ENCODE assay signal across 8 cellular contexts in the genomic region with DNA sequence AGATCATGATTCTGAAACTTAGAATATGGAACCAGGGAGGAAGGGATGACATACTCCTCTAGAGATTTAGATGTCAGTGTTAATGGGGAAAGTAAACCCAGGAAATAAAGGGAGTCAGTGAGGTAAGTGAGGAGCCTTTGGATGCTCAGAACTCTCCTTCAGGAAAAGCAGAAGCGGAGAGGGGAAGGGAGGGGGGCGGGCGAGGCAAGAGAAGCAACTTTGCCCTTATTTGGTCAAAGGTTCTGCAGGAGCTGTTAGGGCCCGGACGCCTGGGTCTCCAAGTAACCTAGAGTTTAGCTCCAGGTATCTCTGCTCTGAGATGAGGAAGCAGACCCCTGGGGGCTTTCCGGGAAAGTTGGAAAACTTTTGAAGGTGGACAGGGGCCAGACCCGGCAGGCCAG. TPM values are rescaled to one million over a fixed set of nuclear protein-coding genes. Genes with fewer than 3 reads are reported as not detected.
DNase-seq lines count a peak whose midpoint lies in the region; ATAC-seq and TF ChIP-seq lines count a peak whose summit lies in the region.

No MANE protein-coding gene starts in this region.

- intact Hi-C loops in cardiac septum (cut with DNase I) = no loop called here
- intact Hi-C loops in activated T-helper 1 cell treated with anti-CD3 and anti-CD28 coated beads, Interleukin-12 subunit alpha, Interleukin-12 subunit beta, Interleukin-2, Interleukin-4 antibody, amounts not matched to agents 30 ng/mL and 10 ng/mL and 1 ng/mL, durations not matched to agents 14 hours and 24 hours and 36 hours (cut with micrococcal nuclease) = loop anchor here (5.0 kb wide), 2 partner anchors 115 to 470 kb away; partner anchors contain the start of genes MINK1 and NUP88

- H3K4me1 ChIP-seq in right atrium auricular region (peaks cover 0 to 60% of the 10 kb centered on the region in 2 donors), thoracic aorta (ENCODE audit: control insufficient read depth in 1 of 2, low read depth in 2 of 2) (peaks cover 22 to 59% of the 10 kb centered on the region in 2 donors)

- H3K27me3 Mint-ChIP-seq in activated T-helper 1 cell treated with anti-CD3 and anti-CD28 coated beads, Interleukin-12 subunit alpha, Interleukin-12 subunit beta, Interleukin-2, Interleukin-4 antibody, amounts not matched to agents 30 ng/mL and 10 ng/mL and 1 ng/mL, durations not matched to agents 14 hours and 24 hours and 36 hours (ENCODE audit: insufficient read depth) = peaks cover 2% of the 10 kb centered on the region

- peak overlapping the region; percentile 80 to 89 for H3K4me3 ChIP-seq in right atrium auricular region
- H3K4me3 ChIP-seq in iPS-18c (ENCODE audit: insufficient read depth, low read depth, low read length) = peak overlapping the region; percentile 94
- H3K4me3 ChIP-seq in thoracic aorta = peak overlapping the region; percentile 76

- TF ChIP-seq CTCF in right atrium auricular region (IDR thresholded peaks at IDR 0.05) (no peak), thoracic aorta (IDR thresholded peaks at IDR 0.05) (no peak)

- DNase-seq in right atrium auricular region (ENCODE audit: low spot score) (no peak), cardiac septum (ENCODE audit: low spot score) (no peak), thoracic aorta (ENCODE audit: low spot score) (no peak)
- DNase-seq in activated T-helper 1 cell treated with anti-CD3 and anti-CD28 coated beads, Interleukin-12 subunit alpha, Interleukin-12 subunit beta, Interleukin-2, Interleukin-4 antibody, amounts not matched to agents 30 ng/mL and 10 ng/mL and 1 ng/mL, durations not matched to agents 14 hours and 24 hours and 36 hours (ENCODE audit: low spot score) = no peak
- DNase-seq in stimulated activated CD4-positive, alpha-beta T cell treated with anti-CD3 and anti-CD28 coated beads, Interleukin-4, amount 100 ng/mL, for 4 hours = no peak

- H3K36me3 Mint-ChIP-seq in activated T-helper 1 cell treated with anti-CD3 and anti-CD28 coated beads, Interleukin-12 subunit alpha, Interleukin-12 subunit beta, Interleukin-2, Interleukin-4 antibody, amounts not matched to agents 30 ng/mL and 10 ng/mL and 1 ng/mL, durations not matched to agents 14 hours and 24 hours and 36 hours (ENCODE audit: low read depth) = peaks cover 48% of the 10 kb centered on the region

- H3K27ac ChIP-seq in right atrium auricular region (peak overlapping the region; percentile 98 to 100), thoracic aorta (peak overlapping the region; percentile 93 to 97)

- H3K36me3 ChIP-seq in right atrium auricular region (peaks cover 37% of the 10 kb centered on the region), thoracic aorta (peaks cover 6% of the 10 kb centered on the region)

- H3K27ac Mint-ChIP-seq in activated T-helper 1 cell treated with anti-CD3 and anti-CD28 coated beads, Interleukin-12 subunit alpha, Interleukin-12 subunit beta, Interleukin-2, Interleukin-4 antibody, amounts not matched to agents 30 ng/mL and 10 ng/mL and 1 ng/mL, durations not matched to agents 14 hours and 24 hours and 36 hours = peak overlapping the region; percentile 94

- no peaks in the 10 kb centered on the region for H3K9me3 Mint-ChIP-seq in activated T-helper 1 cell treated with anti-CD3 and anti-CD28 coated beads, Interleukin-12 subunit alpha, Interleukin-12 subunit beta, Interleukin-2, Interleukin-4 antibody, amounts not matched to agents 30 ng/mL and 10 ng/mL and 1 ng/mL, durations not matched to agents 14 hours and 24 hours and 36 hours

- H3K4me3 Mint-ChIP-seq in activated T-helper 1 cell treated with anti-CD3 and anti-CD28 coated beads, Interleukin-12 subunit alpha, Interleukin-12 subunit beta, Interleukin-2, Interleukin-4 antibody, amounts not matched to agents 30 ng/mL and 10 ng/mL and 1 ng/mL, durations not matched to agents 14 hours and 24 hours and 36 hours = peak overlapping the region; percentile 100

- H3K4me1 Mint-ChIP-seq in activated T-helper 1 cell treated with anti-CD3 and anti-CD28 coated beads, Interleukin-12 subunit alpha, Interleukin-12 subunit beta, Interleukin-2, Interleukin-4 antibody, amounts not matched to agents 30 ng/mL and 10 ng/mL and 1 ng/mL, durations not matched to agents 14 hours and 24 hours and 36 hours (ENCODE audit: low read depth) = peaks cover 65% of the 10 kb centered on the region

- ATAC-seq in thoracic aorta (ENCODE audit: insufficient number of reproducible peaks, low FRiP score, low read depth) (no peak), GM21786 (IDR thresholded peaks at IDR 0.05; ENCODE audit: unreplicated experiment) (no peak), HG03097 (IDR thresholded peaks at IDR 0.05; ENCODE audit: low FRiP score, unreplicated experiment) (no peak)

- H3K27me3 ChIP-seq in right atrium auricular region (no peaks in the 10 kb centered on the region), thoracic aorta (replicated peaks; ENCODE audit: insufficient read depth) (no peaks in the 10 kb centered on the region)

- H3K9me3 ChIP-seq in right atrium auricular region = no peaks in the 10 kb centered on the region
- no peaks in the 10 kb centered on the region for H3K9me3 ChIP-seq in iPS-18c (ENCODE audit: control insufficient read depth, insufficient read depth, low read length)
- H3K9me3 ChIP-seq in thoracic aorta = no peaks in the 10 kb centered on the region

RNA-seq across cellular contexts. Expression of gene PFN1, which starts 1.3 kb away (rescaled TPM):
- total RNA-seq in right atrium auricular region (100 to 1,000 TPM; 218 to 425 TPM), cardiac septum (204 TPM), thoracic aorta (1,000 to 10,000 TPM in 1 of 2 donors, 100 to 1,000 TPM in 1; 806 to 1,230 TPM)
- 1,423 and 1,429 TPM in 2 replicates for total RNA-seq in activated T-helper 1 cell treated with anti-CD3 and anti-CD28 coated beads, Interleukin-12 subunit alpha, Interleukin-12 subunit beta, Interleukin-2, Interleukin-4 antibody, amounts not matched to agents 30 ng/mL and 10 ng/mL and 1 ng/mL, durations not matched to agents 14 hours and 24 hours and 36 hours

RNA-seq across cellular contexts. Expression of gene ENO3, which starts 3.9 kb away (rescaled TPM):
- total RNA-seq in right atrium auricular region (100 to 1,000 TPM; 235 to 563 TPM), cardiac septum (382 TPM), thoracic aorta (1 to 10 TPM; 2.5 to 2.7 TPM)
- total RNA-seq in activated T-helper 1 cell treated with anti-CD3 and anti-CD28 coated beads, Interleukin-12 subunit alpha, Interleukin-12 subunit beta, Interleukin-2, Interleukin-4 antibody, amounts not matched to agents 30 ng/mL and 10 ng/mL and 1 ng/mL, durations not matched to agents 14 hours and 24 hours and 36 hours = 42.5 and 44.5 TPM in 2 replicates

RNA-seq across cellular contexts. Expression of gene RNF167, which starts 6.9 kb away (rescaled TPM):
- total RNA-seq in right atrium auricular region (10 to 100 TPM; 66.9 to 68.6 TPM), cardiac septum (84.7 TPM), thoracic aorta (10 to 100 TPM; 32.4 to 38.3 TPM)
- 138 and 140 TPM in 2 replicates for total RNA-seq in activated T-helper 1 cell treated with anti-CD3 and anti-CD28 coated beads, Interleukin-12 subunit alpha, Interleukin-12 subunit beta, Interleukin-2, Interleukin-4 antibody, amounts not matched to agents 30 ng/mL and 10 ng/mL and 1 ng/mL, durations not matched to agents 14 hours and 24 hours and 36 hours

RNA-seq across cellular contexts. Expression of gene SLC25A11, which starts 7.2 kb away (rescaled TPM):
- total RNA-seq in right atrium auricular region (100 to 1,000 TPM in 1 of 2 donors, 10 to 100 TPM in 1; 99.5 to 188 TPM), cardiac septum (176 TPM), thoracic aorta (10 to 100 TPM; 27.0 to 39.7 TPM)
- total RNA-seq in activated T-helper 1 cell treated with anti-CD3 and anti-CD28 coated beads, Interleukin-12 subunit alpha, Interleukin-12 subunit beta, Interleukin-2, Interleukin-4 antibody, amounts not matched to agents 30 ng/mL and 10 ng/mL and 1 ng/mL, durations not matched to agents 14 hours and 24 hours and 36 hours = 111 and 116 TPM in 2 replicates

RNA-seq across cellular contexts. Expression of gene GP1BA, which starts 14.9 kb away (rescaled TPM):
- not detected for total RNA-seq in right atrium auricular region
- not detected for total RNA-seq in cardiac septum
- total RNA-seq in activated T-helper 1 cell treated with anti-CD3 and anti-CD28 coated beads, Interleukin-12 subunit alpha, Interleukin-12 subunit beta, Interleukin-2, Interleukin-4 antibody, amounts not matched to agents 30 ng/mL and 10 ng/mL and 1 ng/mL, durations not matched to agents 14 hours and 24 hours and 36 hours = not detected in 2 replicates
- not detected for total RNA-seq in thoracic aorta

Comparison
In these comparisons a context has a peak if more than half of its experiments do, and no peak if none do; other contexts are left out.
1. RNA of gene ENO3, which starts 3.9 kb away (total RNA-seq): 235 to 563 TPM in right atrium auricular region, 382 TPM in cardiac septum (single experiment) and 42.5 to 44.5 TPM in activated T-helper 1 cell treated with anti-CD3 and anti-CD28 coated beads, Interleukin-12 subunit alpha, Interleukin-12 subunit beta, Interleukin-2, Interleukin-4 antibody, amounts not matched to agents 30 ng/mL and 10 ng/mL and 1 ng/mL, durations not matched to agents 14 hours and 24 hours and 36 hours; 2.5 to 2.7 TPM in thoracic aorta; every median in the first group is over 10 times any median in the second.
2. Peak in every context shown above with its lines, with median percentiles within 50 percentile points of each other: H3K4me3 ChIP-seq.